ENCODE assay signal across 8 cellular contexts in the genomic region with DNA sequence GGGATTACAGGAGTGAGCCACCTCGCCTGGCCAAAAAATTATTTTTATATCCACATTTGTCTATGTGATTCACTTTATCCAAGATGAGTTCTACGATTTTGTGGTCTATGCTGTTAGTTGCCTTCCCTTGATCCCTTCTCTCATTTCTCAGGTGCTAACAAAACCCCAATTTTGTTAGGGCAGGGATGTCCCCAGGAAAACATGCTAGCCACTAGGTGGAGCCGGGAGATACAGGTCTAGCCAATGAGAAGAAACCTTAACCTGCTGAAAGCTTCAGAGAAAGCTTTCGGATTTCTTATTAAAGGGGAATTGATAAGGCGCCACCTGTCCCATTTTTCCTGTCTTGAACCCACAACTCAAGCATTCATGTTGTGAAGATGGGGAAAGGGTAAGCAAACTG.
DNase-seq lines count a peak whose midpoint lies in the region; ATAC-seq and TF ChIP-seq lines count a peak whose summit lies in the region.

No MANE protein-coding gene starts in this region.

- no peak overlapping the region for H3K4me3 Mint-ChIP-seq in HFFc6

- H3K4me3 ChIP-seq in fibroblast of mammary gland (ENCODE audit: control insufficient read depth, low read depth, low read length) = no peak overlapping the region

- H3K27ac Mint-ChIP-seq in HFFc6 = no peak overlapping the region

- H3K27me3 Mint-ChIP-seq in HFFc6 (ENCODE audit: insufficient read depth) = peaks cover 2% of the 10 kb centered on the region; the same call in 1 of the 2 replicates

- no peaks in the 10 kb centered on the region for H3K4me1 Mint-ChIP-seq in HFFc6 (ENCODE audit: low read depth)

- no peaks in the 10 kb centered on the region; the same call in 1 of the 2 replicates for H3K9me3 Mint-ChIP-seq in HFFc6

- TF ChIP-seq CTCF in HFFc6 (IDR thresholded peaks at IDR 0.05) (peak; percentile 70), fibroblast of mammary gland (conservative IDR thresholded peaks at IDR 0.05; ENCODE audit: control insufficient read depth, insufficient read depth, low read depth, low read length) (peak; percentile 65)

- peak; percentile 51 for DNase-seq in AG20443 (ENCODE audit: low spot score)
- no peak for DNase-seq in HFFc6
- peak; percentile 76 for DNase-seq in activated CD4-positive, alpha-beta T cell treated with anti-CD3 and anti-CD28 coated beads for 48 hours
- DNase-seq in fibroblast of mammary gland (ENCODE audit: low read depth) = peak; percentile 33
- DNase-seq in stimulated activated CD4-positive, alpha-beta T cell treated with anti-CD3 and anti-CD28 coated beads, Interleukin-4, amount 100 ng/mL, for 24 hours = peak; percentile 31
- no peak for DNase-seq in NCI-H510A (lab: John Stamatoyannopoulos, UW)
- no peak for DNase-seq in NCI-H774 (lab: John Stamatoyannopoulos, UW)

- ATAC-seq in GM19467 (IDR thresholded peaks at IDR 0.05; ENCODE audit: unreplicated experiment) = no peak

- no peaks in the 10 kb centered on the region for H3K36me3 Mint-ChIP-seq in HFFc6 (ENCODE audit: low read depth)

Comparison
In these comparisons a context has a peak if more than half of its experiments do, and no peak if none do; other contexts are left out.
1. DNase-seq: peak in AG20443 (single experiment), activated CD4-positive, alpha-beta T cell treated with anti-CD3 and anti-CD28 coated beads for 48 hours (single experiment), fibroblast of mammary gland (single experiment) and stimulated activated CD4-positive, alpha-beta T cell treated with anti-CD3 and anti-CD28 coated beads, Interleukin-4, amount 100 ng/mL, for 24 hours (single experiment); none in HFFc6 (single experiment), NCI-H510A (single experiment) and NCI-H774 (single experiment).